1 cellular context compared by ENCODE assay signal in the genomic region with DNA sequence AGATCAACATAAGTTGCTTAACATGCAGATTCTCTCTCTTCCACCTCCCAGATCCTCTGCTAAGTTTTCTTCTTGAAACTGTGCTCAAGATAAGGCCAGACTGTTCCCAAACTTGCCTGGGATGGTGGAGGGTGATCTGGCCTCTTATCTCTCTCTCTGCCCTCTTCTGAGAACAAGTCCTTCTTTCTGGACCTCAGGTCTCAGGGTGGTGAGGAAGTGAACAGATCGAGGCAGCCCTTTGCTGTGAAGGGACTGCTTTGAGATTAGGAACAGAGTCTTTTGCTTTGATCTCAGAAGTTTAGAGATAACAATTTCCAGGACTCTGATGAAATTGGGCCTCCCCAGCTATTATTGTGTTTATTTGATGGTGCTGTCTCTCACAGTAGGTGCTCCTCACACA.
TF ChIP-seq lines count a peak whose summit lies in the region.

No MANE protein-coding gene starts in this region.

TF ChIP-seq in WTC11, 78 proteins besides CTCF, POLR2A, EP300 and RAD21 (continued from another document):
- TF ChIP-seq ESRRA (CRISPR knock-in tag; IDR thresholded peaks at IDR 0.05; ENCODE audit: borderline replicate concordance) (no peak), TP53 (CRISPR knock-in tag; IDR thresholded peaks at IDR 0.05) (no peak), ZBTB21 (CRISPR knock-in tag; IDR thresholded peaks at IDR 0.05; ENCODE audit: borderline replicate concordance) (no peak), GRHL2 (CRISPR knock-in tag; IDR thresholded peaks at IDR 0.05; ENCODE audit: insufficient replicate concordance, severe bottlenecking) (no peak), ATF1 (CRISPR knock-in tag; IDR thresholded peaks at IDR 0.05) (no peak), SMAD4 (CRISPR knock-in tag; IDR thresholded peaks at IDR 0.05) (no peak)
- TF ChIP-seq, protein P1, sequence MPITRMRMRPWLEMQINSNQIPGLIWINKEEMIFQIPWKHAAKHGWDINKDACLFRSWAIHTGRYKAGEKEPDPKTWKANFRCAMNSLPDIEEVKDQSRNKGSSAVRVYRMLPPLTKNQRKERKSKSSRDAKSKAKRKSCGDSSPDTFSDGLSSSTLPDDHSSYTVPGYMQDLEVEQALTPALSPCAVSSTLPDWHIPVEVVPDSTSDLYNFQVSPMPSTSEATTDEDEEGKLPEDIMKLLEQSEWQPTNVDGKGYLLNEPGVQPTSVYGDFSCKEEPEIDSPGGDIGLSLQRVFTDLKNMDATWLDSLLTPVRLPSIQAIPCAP (CRISPR knock-in tag; IDR thresholded peaks at IDR 0.05): no peak
- TF ChIP-seq, protein P2, sequence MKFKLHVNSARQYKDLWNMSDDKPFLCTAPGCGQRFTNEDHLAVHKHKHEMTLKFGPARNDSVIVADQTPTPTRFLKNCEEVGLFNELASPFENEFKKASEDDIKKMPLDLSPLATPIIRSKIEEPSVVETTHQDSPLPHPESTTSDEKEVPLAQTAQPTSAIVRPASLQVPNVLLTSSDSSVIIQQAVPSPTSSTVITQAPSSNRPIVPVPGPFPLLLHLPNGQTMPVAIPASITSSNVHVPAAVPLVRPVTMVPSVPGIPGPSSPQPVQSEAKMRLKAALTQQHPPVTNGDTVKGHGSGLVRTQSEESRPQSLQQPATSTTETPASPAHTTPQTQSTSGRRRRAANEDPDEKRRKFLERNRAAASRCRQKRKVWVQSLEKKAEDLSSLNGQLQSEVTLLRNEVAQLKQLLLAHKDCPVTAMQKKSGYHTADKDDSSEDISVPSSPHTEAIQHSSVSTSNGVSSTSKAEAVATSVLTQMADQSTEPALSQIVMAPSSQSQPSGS (CRISPR knock-in tag; IDR thresholded peaks at IDR 0.05; ENCODE audit: borderline replicate concordance, low read depth): no peak
